In genomic region chr10:69914373-69915268, GRCh38 we compare ENCODE assay signal across 8 cellular contexts.
DNase-seq lines count a peak whose midpoint lies in the region; ATAC-seq and TF ChIP-seq lines count a peak whose summit lies in the region.

No MANE protein-coding gene starts in this region.

- H3K9me3 Mint-ChIP-seq in WTC11, result no peaks in the 10 kb centered on the region

- H3K4me1 Mint-ChIP-seq in WTC11, result peaks cover 23% of the 10 kb centered on the region

- ATAC-seq in WTC11 (peak; percentile 89), HG02885 (IDR thresholded peaks at IDR 0.05; ENCODE audit: poor library complexity, unreplicated experiment) (no peak)

- peak; percentile 1 to 18 for DNase-seq in SHP77 (lab: John Stamatoyannopoulos, UW)
- DNase-seq in SHP77 treated with DMSO at 0.1 percent for 48 hours (lab: John Stamatoyannopoulos, UW), result no peak
- DNase-seq in NCI-H146 (lab: John Stamatoyannopoulos, UW), result peak; percentile 53
- DNase-seq in WTC11 (ENCODE audit: low spot score), result peak; percentile 87
- DNase-seq in caudate nucleus (lab: John Stamatoyannopoulos, UW), result peak in 54 of 61 donors; percentile 3 to 75 (median 31)
- DNase-seq in kidney epithelial cell (ENCODE audit: low read depth), result no peak
- DNase-seq in stimulated activated CD4-positive, alpha-beta T cell treated with anti-CD3 and anti-CD28 coated beads, Interleukin-1b, Interleukin-23, amount 100 ng/mL, for 48 hours, result peak; percentile 53

- CTCF ChIA-PET in WTC11 (lab: Charles Lee), result interaction anchor here (0.6 to 9.2 kb wide), 81 partner anchors 10 to 1211 kb away, joined by 3 to 316 read pairs (median 6); partner anchors contain the start of genes COL13A1 and TYSND1

- H3K27me3 Mint-ChIP-seq in WTC11 (ENCODE audit: low read depth), result peaks cover 3% of the 10 kb centered on the region; the same call in 1 of the 2 replicates

- no peak overlapping the region for H3K27ac ChIP-seq in caudate nucleus (ENCODE audit: low read depth, low read length)

- H3K36me3 Mint-ChIP-seq in WTC11, result no peaks in the 10 kb centered on the region

- H3K4me3 ChIP-seq in kidney epithelial cell (ENCODE audit: low read depth, low read length), result no peak overlapping the region

- POLR2A ChIA-PET in WTC11 (lab: Charles Lee), result interaction anchor here (0.6 to 0.9 kb wide), 3 partner anchors 44 to 224 kb away, joined by 3 to 5 read pairs (median 4); no protein-coding TSS in a partner anchor

- no peaks in the 10 kb centered on the region for H3K36me3 ChIP-seq in kidney epithelial cell (ENCODE audit: control insufficient read depth, insufficient read depth, low read length)

- H3K4me3 Mint-ChIP-seq in WTC11, result no peak overlapping the region

- TF ChIP-seq CTCF in WTC11 (IDR thresholded peaks at IDR 0.05), result peak; percentile 99
- TF ChIP-seq CTCF in kidney epithelial cell (IDR thresholded peaks at IDR 0.05; ENCODE audit: insufficient read depth, low read length, poor library complexity, severe bottlenecking), result peak; percentile 98

- peaks cover 14% of the 10 kb centered on the region for H3K27me3 ChIP-seq in kidney epithelial cell (ENCODE audit: control insufficient read depth, insufficient read depth, low read length)

- no peak overlapping the region for H3K27ac Mint-ChIP-seq in WTC11

TF ChIP-seq in WTC11, 78 proteins besides CTCF, POLR2A, EP300 and RAD21:
- TF ChIP-seq ZNF671 (CRISPR knock-in tag; IDR thresholded peaks at IDR 0.05), result no peak
- no peak for TF ChIP-seq ZSCAN18 (CRISPR knock-in tag; IDR thresholded peaks at IDR 0.05)

Comparison
In these comparisons a context has a peak if more than half of its experiments do, and no peak if none do; other contexts are left out.
1. DNase-seq: peak in SHP77 (2 of 2), NCI-H146 (single experiment), WTC11 (single experiment), caudate nucleus (54 of 61) and stimulated activated CD4-positive, alpha-beta T cell treated with anti-CD3 and anti-CD28 coated beads, Interleukin-1b, Interleukin-23, amount 100 ng/mL, for 48 hours (single experiment); none in SHP77 treated with DMSO at 0.1 percent for 48 hours (single experiment) and kidney epithelial cell (single experiment).